ENCODE assay signal across 10 cellular contexts in the genomic region with DNA sequence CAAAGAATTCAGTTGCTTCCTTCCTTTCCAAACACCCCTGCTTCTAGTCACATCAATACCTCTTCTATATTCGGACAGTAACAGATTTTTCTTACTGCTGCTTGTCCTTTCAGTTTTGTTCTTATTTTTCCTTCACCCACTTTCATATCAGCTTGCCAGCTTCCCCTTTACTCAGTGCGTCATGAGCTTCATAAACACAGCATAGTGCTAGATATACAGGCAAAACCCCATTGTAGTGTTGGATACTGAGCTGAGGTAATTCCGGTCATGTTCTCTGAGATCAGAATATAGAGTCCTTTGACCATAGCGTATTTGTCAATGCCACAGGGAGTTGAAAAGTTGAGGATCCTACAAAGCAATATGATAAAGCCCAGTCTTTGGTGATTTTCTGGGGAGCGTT. TPM values are rescaled to one million over a fixed set of nuclear protein-coding genes. Genes with fewer than 3 reads are reported as not detected.
DNase-seq lines count a peak whose midpoint lies in the region; ATAC-seq, FAIRE-seq and TF ChIP-seq lines count a peak whose summit lies in the region.
"Had no signal": no experiment of that assay in that cellular context is flagged by ENCODE, and none has a peak within 500 bp of the region (broad histone marks: within the 10 kb centered on the region; RNA-seq: fewer than 3 reads in every experiment).

No MANE protein-coding gene starts in this region.

- no peak overlapping the region for H3K27ac ChIP-seq in PC-9

- H4K20me1 ChIP-seq in PC-9 (ENCODE audit: insufficient read depth), result peaks cover 7% of the 10 kb centered on the region; the same call in 1 of the 2 replicates

- no peaks in the 10 kb centered on the region for H3K9me3 Mint-ChIP-seq in memory B cell

- intact Hi-C loops in PC-9 (cut with micrococcal nuclease; ENCODE audit: unreplicated experiment), result loop anchor here (5.0 to 10.0 kb wide), 7 partner anchors 41 to 504 kb away; a partner anchor contains a TSS

- DNase-seq in GM12864 (ENCODE audit: low read depth) (peak; percentile 78), PC-9 (no peak), memory B cell (ENCODE audit: low spot score in 2 of 2) (peak; percentile 34 to 65), superior temporal gyrus (ENCODE audit: extremely low spot score) (no peak), urothelium cell line (ENCODE audit: low spot score) (no peak), occipital lobe (lab: John Stamatoyannopoulos, UW) (no peak)

- no peaks in the 10 kb centered on the region for H3K9me3 ChIP-seq in PC-9 (ENCODE audit: insufficient read depth, low read depth)

- H3K4me1 Mint-ChIP-seq in memory B cell, result peaks cover 39% of the 10 kb centered on the region

- H3K4me3 Mint-ChIP-seq in memory B cell, result peak overlapping the region; percentile 89

- 0 out of 2 replicates have a peak, but pooled peaks cover 16% of the 10 kb centered on the region for H3K36me3 ChIP-seq in PC-9 (ENCODE audit: low read depth)

- H3K4me3 ChIP-seq in GM12864 (ENCODE audit: low read depth, low read length), result peak overlapping the region; percentile 97
- H3K4me3 ChIP-seq in PC-9, result no peak overlapping the region
- H3K4me3 ChIP-seq: lung had no signal

- peak; percentile 34 for ATAC-seq in GM21619 (IDR thresholded peaks at IDR 0.05; ENCODE audit: unreplicated experiment)
- peak; percentile 64 for ATAC-seq in memory B cell (ENCODE audit: low read depth)
- ATAC-seq in HG02623 (IDR thresholded peaks at IDR 0.05; ENCODE audit: unreplicated experiment), result no peak

- H3K4me1 ChIP-seq in PC-9 (replicated peaks; ENCODE audit: insufficient read depth), result peaks cover 36% of the 10 kb centered on the region

- TF ChIP-seq CTCF in GM12864 (IDR thresholded peaks at IDR 0.05; ENCODE audit: low read depth, low read length, missing control alignments) (no peak), PC-9 (conservative IDR thresholded peaks at IDR 0.05) (no peak)

- no peaks in the 10 kb centered on the region for H3K27me3 Mint-ChIP-seq in memory B cell

- no peaks in the 10 kb centered on the region for H3K27me3 ChIP-seq in PC-9 (ENCODE audit: insufficient read depth, low read depth)

- H2AFZ ChIP-seq in PC-9, result no peak overlapping the region

- BruUV-seq in PC-9 (replicated peaks; lab: Mats Ljungman, UMichigan), result no TSS peak

- H3K27ac Mint-ChIP-seq in memory B cell, result peak overlapping the region; percentile 96

- CTCF ChIA-PET in PC-9 (lab: Charles Lee), result no interaction called here

- POLR2A ChIA-PET in PC-9 (lab: Charles Lee; ENCODE audit: unreplicated experiment), result interaction anchor here (0.6 to 0.7 kb wide), 2 partner anchors 10 to 377 kb away, joined by 3 to 10 read pairs; no protein-coding TSS in a partner anchor

- peak overlapping the region; percentile 90; the same call in 1 of the 2 replicates for H3K4me2 ChIP-seq in PC-9

- peaks cover 66% of the 10 kb centered on the region for H3K79me2 ChIP-seq in PC-9 (ENCODE audit: low read depth)

- no peaks in the 10 kb centered on the region for H3K9me2 ChIP-seq in PC-9 (ENCODE audit: insufficient read depth)

- FAIRE-seq in urothelium cell line (lab: Jason Lieb, UNC), result no peak
- FAIRE-seq: bronchial epithelial cell had no signal

- H3F3A ChIP-seq in PC-9 (ENCODE audit: insufficient read depth, low read depth), result peaks cover 17% of the 10 kb centered on the region; the same call in 1 of the 2 replicates

- H3K36me3 Mint-ChIP-seq in memory B cell, result peaks cover 2% of the 10 kb centered on the region

RNA-seq across cellular contexts. Expression of a gene that starts 2.4 kb away (rescaled TPM):
- 81.5 and 89.1 TPM in 2 replicates for total RNA-seq in PC-9 (2021)
- 43.7 TPM for total RNA-seq in occipital lobe

RNA-seq across cellular contexts. Expression of a gene that starts 42.7 kb away (rescaled TPM):
- total RNA-seq in PC-9 (2021), result 431 and 500 TPM in 2 replicates
- 266 TPM for total RNA-seq in occipital lobe

RNA-seq across cellular contexts. Expression of a gene that starts 43.0 kb away (rescaled TPM):
- total RNA-seq in PC-9 (2021) (715 and 908 TPM in 2 replicates), occipital lobe (138 TPM)

Comparison
In these comparisons a context has a peak if more than half of its experiments do, and no peak if none do; other contexts are left out.
1. DNase-seq: peak in GM12864 (single experiment) and memory B cell (2 of 2); none in PC-9 (0 of 2), superior temporal gyrus (single experiment), urothelium cell line (single experiment) and occipital lobe (single experiment).